In the genomic region with DNA sequence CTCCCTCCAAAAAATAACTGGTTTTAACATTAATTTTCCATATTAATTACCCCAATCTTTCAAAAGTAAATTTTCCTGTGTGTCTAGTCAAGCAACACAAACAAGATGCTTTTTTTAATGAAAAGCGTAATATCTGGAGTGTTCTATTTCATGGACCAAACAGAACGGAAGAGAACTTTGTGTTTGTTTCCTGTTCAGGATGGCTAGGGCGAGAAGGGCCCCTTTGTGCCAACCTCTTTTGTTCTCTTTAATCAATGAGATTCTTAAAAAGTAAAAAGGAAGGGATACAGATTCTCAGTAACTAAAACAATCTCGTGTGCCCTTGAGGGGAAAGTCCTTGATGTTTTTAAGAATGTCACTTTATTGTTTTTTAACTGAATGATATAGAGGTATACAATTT, we compare ENCODE assay signal across 8 cellular contexts. TPM values are rescaled to one million over a fixed set of nuclear protein-coding genes. Genes with fewer than 3 reads are reported as not detected.
DNase-seq lines count a peak whose midpoint lies in the region; ATAC-seq, FAIRE-seq and TF ChIP-seq lines count a peak whose summit lies in the region.

No MANE protein-coding gene starts in this region.

- TF ChIP-seq RAD21 in K562 (CRISPR knock-in tag; conservative IDR thresholded peaks at IDR 0.05 in 1 of 2, IDR thresholded peaks at IDR 0.05 in 1 of 2), result no peak

- H3K27ac Mint-ChIP-seq in HFFc6, result peak overlapping the region; percentile 92
- H3K27ac Mint-ChIP-seq in naive B cell, result peak overlapping the region; percentile 95 to 99 (median 97)

- no peaks in the 10 kb centered on the region for H3K9me3 Mint-ChIP-seq in HFFc6
- H3K9me3 Mint-ChIP-seq in naive B cell, result peaks cover 0 to 4% (median 0%) of the 10 kb centered on the region in 7 donors

- TF ChIP-seq EP300 in K562 (IDR thresholded peaks at IDR 0.05; ENCODE audit: low read length), result no peak

- peak overlapping the region; percentile 92 for H3K4me2 ChIP-seq in BLaER1
- no peak overlapping the region for H3K4me2 ChIP-seq in K562 (ENCODE audit: insufficient read depth, low read length)

- H3K36me3 ChIP-seq in BLaER1 (peaks cover 80% of the 10 kb centered on the region), K562 (ENCODE audit: control insufficient read depth, insufficient read depth, low read length) (peaks cover 81% of the 10 kb centered on the region)

- CTCF ChIA-PET in K562 (lab: Yijun Ruan, JAX; ENCODE audit: low intra/inter-chr PET ratio), result no interaction called here

- no peak for DNase-seq in HFFc6
- DNase-seq in K562 (ENCODE audit: extremely low read depth in 1 of 4, low spot score in 3 of 4), result no peak
- DNase-seq in naive B cell, result no peak
- no peak for DNase-seq in posterior vena cava (ENCODE audit: low spot score)
- no peak for DNase-seq in RCC 7860 (ENCODE audit: low spot score)
- DNase-seq in effector CD8-positive, alpha-beta T cell (lab: John Stamatoyannopoulos, UW), result no peak
- DNase-seq in HUDEP-2 (lab: John Stamatoyannopoulos, UW; ENCODE audit: unreplicated experiment in 76 of 76), result no peak

- POLR2A ChIA-PET in K562 (lab: Yijun Ruan, JAX), result interaction anchor here (1.6 to 2.0 kb wide), 2 partner anchors 9 to 11 kb away, joined by 5 to 9 read pairs; no protein-coding TSS in a partner anchor

- H3K4me1 Mint-ChIP-seq in HFFc6 (ENCODE audit: low read depth), result peaks cover 42% of the 10 kb centered on the region
- H3K4me1 Mint-ChIP-seq in naive B cell, result peaks cover 46 to 66% (median 49%) of the 10 kb centered on the region in 3 donors

- H3K9ac ChIP-seq in BLaER1 (peak overlapping the region; percentile 86), K562 (ENCODE audit: insufficient read depth in 1 of 2, low read depth in 2 of 2, low read length in 2 of 2) (no peak overlapping the region)

- H3K9me3 ChIP-seq in BLaER1, result no peaks in the 10 kb centered on the region
- H3K9me3 ChIP-seq in K562 (replicated peaks; ENCODE audit: control insufficient read depth, insufficient read depth, low read depth, low read length), result no peaks in the 10 kb centered on the region

- no TSS peak for BruUV-seq in K562 (replicated peaks; lab: Mats Ljungman, UMichigan)

- H3K4me3 Mint-ChIP-seq in HFFc6 (peak overlapping the region; percentile 84), naive B cell (peak overlapping the region; percentile 76 to 98 (median 91))

- no peaks in the 10 kb centered on the region for H3K27me3 ChIP-seq in BLaER1
- no peaks in the 10 kb centered on the region; a peak in 1 of 5 replicates for H3K27me3 ChIP-seq in K562 (ENCODE audit: control insufficient read depth in 2 of 2, insufficient read depth in 2 of 2, low read length in 2 of 2)

- H3K4me3 ChIP-seq in BLaER1 (peak overlapping the region; percentile 59), K562 (no peak overlapping the region)

- 0 out of 3 replicates have a peak, but pooled peaks cover 3% of the 10 kb centered on the region for H3K79me2 ChIP-seq in K562 (ENCODE audit: control insufficient read depth, insufficient read depth, low read length)

- no peak for TF ChIP-seq CTCF in HFFc6 (IDR thresholded peaks at IDR 0.05)
- TF ChIP-seq CTCF in K562 (IDR thresholded peaks at IDR 0.05 in 2 of 3, conservative IDR thresholded peaks at IDR 0.05 in 1 of 3; ENCODE audit: insufficient read depth in 2 of 3, low read depth in 1 of 3, low read length in 3 of 3), result no peak

- peaks cover 79% of the 10 kb centered on the region for H3K36me3 Mint-ChIP-seq in HFFc6 (ENCODE audit: low read depth)
- H3K36me3 Mint-ChIP-seq in naive B cell, result peaks cover 26 to 55% of the 10 kb centered on the region in 2 donors

- H3K27ac ChIP-seq in BLaER1 (peak overlapping the region; percentile 95), K562 (ENCODE audit: extremely low read depth, low read depth, low read length) (peak overlapping the region; percentile 1; the same call in 1 of the 3 replicates)

- TF ChIP-seq POLR2A in K562 (conservative IDR thresholded peaks at IDR 0.05), result no peak

- no peak overlapping the region for H2AFZ ChIP-seq in K562 (ENCODE audit: low read depth, low read length)

- no peak for ATAC-seq in K562
- ATAC-seq in naive B cell (ENCODE audit: low read depth in 2 of 2), result peak; percentile 8 to 15

- WGBS in K562 (ENCODE audit: insufficient coverage, low coverage, missing lambda C conversion rate), result 93% methylated on average over 4 of the region's 4 CpGs

- no peaks in the 10 kb centered on the region for H3K9me1 ChIP-seq in K562 (ENCODE audit: control insufficient read depth, insufficient read depth, low read length)

- peaks cover 87% of the 10 kb centered on the region for H3K4me1 ChIP-seq in BLaER1
- peaks cover 5 to 19% of the 10 kb centered on the region in 2 experiments; a peak in 4 of 5 replicates for H3K4me1 ChIP-seq in K562 (replicated peaks in 1 of 2; ENCODE audit: control insufficient read depth in 2 of 2, insufficient read depth in 2 of 2, low read length in 2 of 2)

- FAIRE-seq in K562 (lab: Jason Lieb, UNC) (no peak), RCC 7860 (lab: Jason Lieb, UNC) (no peak)

- in situ Hi-C loops in K562 (cut with MboI), result no loop called here

- intact Hi-C loops in K562 (cut with micrococcal nuclease), result no loop called here
- intact Hi-C loops in posterior vena cava (cut with DNase I), result no loop called here

- H4K20me1 ChIP-seq in BLaER1 (peaks cover 22% of the 10 kb centered on the region), K562 (replicated peaks; ENCODE audit: control insufficient read depth, insufficient read depth, low read length) (peaks cover 6% of the 10 kb centered on the region; the same call in 1 of the 2 replicates)

- H3K27me3 Mint-ChIP-seq in HFFc6 (ENCODE audit: insufficient read depth) (no peaks in the 10 kb centered on the region; the same call in 1 of the 2 replicates), naive B cell (no peaks in the 10 kb centered on the region)

TF ChIP-seq in K562, 482 proteins besides CTCF, POLR2A, EP300 and RAD21:
- TF ChIP-seq GABPA (tag; conservative IDR thresholded peaks at IDR 0.05; ENCODE audit: low read depth) (0 out of 2 replicates have a peak, but pooled peaks have one; percentile 20), ZNF354B (CRISPR knock-in tag; IDR thresholded peaks at IDR 0.05) (no peak)

RNA-seq across cellular contexts. Expression of gene GNAS, which starts 55.7 kb away (rescaled TPM):
- 1,000 to 10,000 TPM in 2 of 6 experiments, 100 to 1,000 TPM in 4; 820 to 1,032 (median 914) TPM for total RNA-seq in HFFc6 (2021; fragmentation: NEBNext Ultra II Directional; extraction: Animal tissue kit (Norgen Biotek cat#: 25700))
- total RNA-seq in K562 (2011; cell fraction: chromatin; rRNA removed; ENCODE audit: low replicate concordance), result 217 and 324 TPM in 2 replicates
- total RNA-seq in K562 (2011; cell fraction: nucleolus; rRNA removed), result 221 and 239 TPM in 2 replicates
- 270 and 367 TPM in 2 replicates for total RNA-seq in K562 (2011; cell fraction: nucleoplasm; rRNA removed)
- 266 and 294 TPM in 2 replicates for total RNA-seq in K562 (2014; rRNA removed)
- 212 and 224 TPM in 2 replicates for total RNA-seq in K562 (2014; rRNA removed; fragmentation: Illumina TruSeq; extraction: Trizol)
- 216 and 220 TPM in 2 replicates for total RNA-seq in K562 (2015; rRNA removed; fragmentation: Illumina TruSeq; extraction: Trizol)
- 422 and 439 TPM in 2 replicates for total RNA-seq in K562 (2021)
- 321 and 329 TPM in 2 replicates for polyA plus RNA-seq in K562 (2011; rRNA removed)
- polyA plus RNA-seq in K562 (2011; cell fraction: cytosol; rRNA removed), result 659 and 699 TPM in 2 replicates
- 480 and 564 TPM in 2 replicates for polyA plus RNA-seq in K562 (2011; cell fraction: nucleus; rRNA removed)
- 497 and 536 TPM in 2 replicates for polyA plus RNA-seq in K562 (2012)
- polyA plus RNA-seq in K562 (2014; fragmentation: Illumina TruSeq; extraction: Trizol), result 648 and 649 TPM in 2 replicates
- polyA plus RNA-seq in K562 (2014; fragmentation: Nextera tagmentation; extraction: Ambion mirVana), result 100 to 1,000 TPM; 128 to 129 TPM
- polyA plus RNA-seq in K562 (2014; rRNA removed), result 343 and 398 TPM in 2 replicates
- 360 and 482 TPM in 2 replicates for polyA minus RNA-seq in K562 (2011; rRNA and poly(A)+ RNA removed)
- 377 and 397 TPM in 2 replicates for polyA minus RNA-seq in K562 (2011; cell fraction: cytosol; rRNA and poly(A)+ RNA removed)
- polyA minus RNA-seq in K562 (2011; cell fraction: nucleus; rRNA and poly(A)+ RNA removed), result 103 and 150 TPM in 2 replicates
- 100 to 1,000 TPM; 133 to 298 (median 194) TPM for polyA plus RNA-seq in naive B cell (ENCODE audit: low read depth in 6 of 6)
- 100 to 1,000 TPM; 651 to 700 TPM for total RNA-seq in posterior vena cava

RNA-seq across cellular contexts. Expression of gene GNAS-AS1, which starts 57.5 kb away (rescaled TPM):
- 1 to 10 TPM; 1.0 to 1.5 (median 1.3) TPM for total RNA-seq in HFFc6 (2021; fragmentation: NEBNext Ultra II Directional; extraction: Animal tissue kit (Norgen Biotek cat#: 25700))
- 0.42 and 1.3 TPM in 2 replicates for total RNA-seq in K562 (2011; cell fraction: chromatin; rRNA removed; ENCODE audit: low replicate concordance)
- total RNA-seq in K562 (2011; cell fraction: nucleolus; rRNA removed), result 0.50 and 0.79 TPM in 2 replicates
- total RNA-seq in K562 (2011; cell fraction: nucleoplasm; rRNA removed), result 0.92 and 1.1 TPM in 2 replicates
- total RNA-seq in K562 (2014; rRNA removed) (0.73 and 2.5 TPM in 2 replicates), K562 (2014; rRNA removed; fragmentation: Illumina TruSeq; extraction: Trizol) (0.25 and 0.45 TPM in 2 replicates), K562 (2015; rRNA removed; fragmentation: Illumina TruSeq; extraction: Trizol) (0.64 and 0.69 TPM in 2 replicates), K562 (2021) (1.2 and 1.3 TPM in 2 replicates), posterior vena cava (not detected)
- polyA plus RNA-seq in K562 (2011; rRNA removed) (0.07 TPM in 2 replicates), K562 (2014; fragmentation: Illumina TruSeq; extraction: Trizol) (0.21 and 0.90 TPM in 2 replicates), K562 (2014; fragmentation: Nextera tagmentation; extraction: Ambion mirVana) (under 1 TPM; 0.04 to 0.14 TPM), K562 (2014; rRNA removed) (1.0 and 1.8 TPM in 2 replicates), naive B cell (ENCODE audit: low read depth in 6 of 6) (under 1 TPM in 1 of 6 donors, not detected in 5; 0.35 TPM)
- polyA plus RNA-seq in K562 (2011; cell fraction: cytosol; rRNA removed), result not detected in 2 replicates
- polyA plus RNA-seq in K562 (2011; cell fraction: nucleus; rRNA removed), result 0.22 and 0.37 TPM in 2 replicates
- polyA plus RNA-seq in K562 (2012), result 0.91 and 1.0 TPM in 2 replicates
- not detected in 2 replicates for polyA minus RNA-seq in K562 (2011; rRNA and poly(A)+ RNA removed)
- polyA minus RNA-seq in K562 (2011; cell fraction: cytosol; rRNA and poly(A)+ RNA removed), result not detected in 2 replicates
- polyA minus RNA-seq in K562 (2011; cell fraction: nucleus; rRNA and poly(A)+ RNA removed), result not detected in 2 replicates
